In the genomic region with DNA sequence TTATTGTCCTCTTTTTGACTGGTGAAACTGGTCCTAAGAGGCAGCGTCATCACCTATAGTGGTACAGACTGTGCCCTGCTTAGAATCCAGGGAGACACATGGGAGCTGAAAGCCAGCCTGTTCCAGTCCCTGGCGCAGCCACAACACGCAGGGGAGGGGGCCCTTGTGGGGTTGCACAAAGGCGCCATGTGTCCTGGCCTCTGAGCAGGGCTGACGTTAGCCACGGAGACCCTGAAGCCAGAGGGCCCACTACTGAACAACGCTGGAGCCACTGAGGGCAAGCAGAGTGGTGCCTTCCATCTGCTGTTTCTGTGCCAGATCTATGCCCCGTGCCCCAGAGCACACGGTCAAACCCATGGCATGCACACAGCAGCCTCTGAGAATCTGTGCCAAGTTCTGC, we compare ENCODE assay signal across 15 cellular contexts.
A peak's percentile ranks its signal among the peaks of the same experiment; 100 is the strongest.
DNase-seq lines count a peak whose midpoint lies in the region; ATAC-seq and TF ChIP-seq lines count a peak whose summit lies in the region.
"Had no signal": no experiment of that assay in that cellular context is flagged by ENCODE, and none has a peak within 500 bp of the region (broad histone marks: within the 10 kb centered on the region; RNA-seq: fewer than 3 reads in every experiment).

No MANE protein-coding gene starts in this region.

- no peaks in the 10 kb centered on the region for H3K36me3 ChIP-seq in tibial nerve
- H3K36me3 ChIP-seq: BLaER1 treated with 17β-estradiol and CSF1 and Interleukin-3, amounts not matched to agents 10 nM and 100 nM had no signal

- POLR2A ChIA-PET in activated CD4-positive, alpha-beta T cell treated with anti-CD3 and anti-CD28 coated beads, Interleukin-2, amount 10 ng/mL, durations not matched to agents 7 days and 5 days (lab: Charles Lee), result no interaction called here

- CTCF ChIA-PET in activated CD4-positive, alpha-beta T cell treated with anti-CD3 and anti-CD28 coated beads, Interleukin-2, amount 10 ng/mL, durations not matched to agents 7 days and 5 days (lab: Charles Lee), result interaction anchor here (1.1 kb wide), 1 partner anchor 14 kb away, joined by 3 read pairs; no protein-coding TSS in a partner anchor

- no peak for DNase-seq in activated CD4-positive, alpha-beta T cell treated with anti-CD3 and anti-CD28 coated beads, Interleukin-2, amount 10 ng/mL, durations not matched to agents 7 days and 5 days
- DNase-seq in activated CD4-positive, alpha-beta T cell treated with anti-CD3 and anti-CD28 coated beads for 4 hours, result no peak
- DNase-seq in head of caudate nucleus, result peak; percentile 36 to 97 (median 87)
- DNase-seq in pons (ENCODE audit: low spot score), result peak; percentile 65
- DNase-seq in tibial nerve (ENCODE audit: low spot score in 2 of 2), result peak in 1 of 2 donors; percentile 36
- DNase-seq in SW480 (ENCODE audit: low spot score), result no peak
- DNase-seq: 8988T, NCI-H1417, NCI-H2029 treated with DMSO at 0.1 percent for 48 hours, NCI-H524 treated with DMSO at 0.1 percent for 48 hours had no signal

- WGBS in tibial nerve, 2 donors, result 36 to 62% methylated on average over 9 of the region's 9 CpGs

- H3K4me1 Mint-ChIP-seq in activated CD4-positive, alpha-beta T cell treated with anti-CD3 and anti-CD28 coated beads, Interleukin-2, amount 10 ng/mL, durations not matched to agents 7 days and 5 days, result no peaks in the 10 kb centered on the region
- H3K4me1 Mint-ChIP-seq: IgD-negative memory B cell had no signal

- no peaks in the 10 kb centered on the region for H3K27me3 Mint-ChIP-seq in activated CD4-positive, alpha-beta T cell treated with anti-CD3 and anti-CD28 coated beads, Interleukin-2, amount 10 ng/mL, durations not matched to agents 7 days and 5 days

- H3K27me3 ChIP-seq in tibial nerve, result no peaks in the 10 kb centered on the region
- H3K27me3 ChIP-seq: BLaER1 treated with 17β-estradiol and CSF1 and Interleukin-3, amounts not matched to agents 10 nM and 100 nM had no signal

- intact Hi-C loops in head of caudate nucleus (cut with DNase I), result no loop called here

- H3K4me3 Mint-ChIP-seq in activated CD4-positive, alpha-beta T cell treated with anti-CD3 and anti-CD28 coated beads, Interleukin-2, amount 10 ng/mL, durations not matched to agents 7 days and 5 days, result no peak overlapping the region
- H3K4me3 Mint-ChIP-seq: IgD-negative memory B cell had no signal

- peaks cover 2% of the 10 kb centered on the region for H3K9me3 Mint-ChIP-seq in activated CD4-positive, alpha-beta T cell treated with anti-CD3 and anti-CD28 coated beads, Interleukin-2, amount 10 ng/mL, durations not matched to agents 7 days and 5 days

- H3K9me3 ChIP-seq in tibial nerve, result no peaks in the 10 kb centered on the region

- H3K4me3 ChIP-seq in tibial nerve, result no peak overlapping the region
- H3K4me3 ChIP-seq: BLaER1 treated with 17β-estradiol and CSF1 and Interleukin-3, amounts not matched to agents 10 nM and 100 nM had no signal

- peaks cover 0 to 36% (median 3%) of the 10 kb centered on the region in 4 donors for H3K4me1 ChIP-seq in tibial nerve

- no peaks in the 10 kb centered on the region for H3K36me3 Mint-ChIP-seq in activated CD4-positive, alpha-beta T cell treated with anti-CD3 and anti-CD28 coated beads, Interleukin-2, amount 10 ng/mL, durations not matched to agents 7 days and 5 days (ENCODE audit: low read depth)
- H3K36me3 Mint-ChIP-seq: IgD-negative memory B cell had no signal

- no peak for TF ChIP-seq POLR2A in tibial nerve (IDR thresholded peaks at IDR 0.05)

- TF ChIP-seq EP300 in tibial nerve (IDR thresholded peaks at IDR 0.05), result peak; percentile 60 to 93

- TF ChIP-seq CTCF in tibial nerve (IDR thresholded peaks at IDR 0.05), result no peak

- ATAC-seq in GM19324 (IDR thresholded peaks at IDR 0.05; ENCODE audit: low FRiP score, unreplicated experiment), result no peak
- ATAC-seq in HG03469 (IDR thresholded peaks at IDR 0.05; ENCODE audit: unreplicated experiment), result no peak
- ATAC-seq: HCT116 had no signal

- H3K27ac Mint-ChIP-seq in activated CD4-positive, alpha-beta T cell treated with anti-CD3 and anti-CD28 coated beads, Interleukin-2, amount 10 ng/mL, durations not matched to agents 7 days and 5 days, result peak overlapping the region; percentile 31
- H3K27ac Mint-ChIP-seq: IgD-negative memory B cell had no signal

- peak overlapping the region; percentile 79 to 95 (median 90) for H3K27ac ChIP-seq in tibial nerve
- H3K27ac ChIP-seq: BLaER1 treated with 17β-estradiol and CSF1 and Interleukin-3, amounts not matched to agents 10 nM and 100 nM had no signal

Comparison
In these comparisons a context has a peak if more than half of its experiments do, and no peak if none do; other contexts are left out.
1. DNase-seq: peak in head of caudate nucleus (42 of 42) and pons (single experiment); none in activated CD4-positive, alpha-beta T cell treated with anti-CD3 and anti-CD28 coated beads, Interleukin-2, amount 10 ng/mL, durations not matched to agents 7 days and 5 days (single experiment), activated CD4-positive, alpha-beta T cell treated with anti-CD3 and anti-CD28 coated beads for 4 hours (0 of 2) and SW480 (single experiment).